In the genomic region with DNA sequence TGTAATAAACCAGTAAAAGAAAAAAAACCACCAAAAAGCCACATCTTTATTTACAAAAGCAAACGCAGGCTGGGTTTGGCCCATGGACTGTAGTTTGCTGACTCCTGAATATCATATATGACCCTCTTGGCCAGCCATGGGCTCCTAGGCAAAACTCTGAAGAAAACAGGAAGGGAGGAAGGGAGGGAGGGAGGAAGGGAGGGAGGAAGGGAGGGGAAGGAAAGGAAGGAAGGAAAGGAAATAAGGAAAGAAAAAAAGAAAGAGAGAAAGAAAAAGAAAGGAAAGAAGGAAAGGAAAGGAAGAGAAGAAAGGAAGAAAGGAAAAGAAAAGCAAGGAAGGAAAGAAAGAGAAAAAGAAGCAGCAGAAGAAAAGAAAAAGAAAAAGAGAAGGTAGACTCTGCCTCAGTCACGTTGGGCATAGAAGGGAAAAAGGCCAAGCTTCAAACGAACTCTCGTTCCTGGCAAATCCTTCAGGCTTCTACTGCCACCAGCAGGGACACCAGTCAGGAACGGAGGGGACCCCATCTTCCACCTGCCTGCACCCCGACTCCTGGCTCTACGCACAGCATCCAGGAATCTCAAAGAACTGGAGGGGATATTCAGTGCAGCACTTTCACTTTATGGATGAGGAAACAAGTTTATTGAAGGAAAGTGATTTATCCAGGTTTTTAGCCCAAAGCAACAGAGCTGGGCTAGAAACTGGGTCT, we compare ENCODE assay signal across 1 cellular context.
TF ChIP-seq lines count a peak whose summit lies in the region.

No MANE protein-coding gene starts in this region.

TF ChIP-seq in HepG2, 621 proteins besides CTCF, POLR2A, EP300 and RAD21:
- TF ChIP-seq ZNF776 (CRISPR knock-in tag; IDR thresholded peaks at IDR 0.05) (no peak), ZNF574 (CRISPR knock-in tag; IDR thresholded peaks at IDR 0.05) (no peak), ZSCAN9 (CRISPR knock-in tag; IDR thresholded peaks at IDR 0.05; ENCODE audit: borderline replicate concordance) (no peak), PRMT3 (CRISPR knock-in tag; IDR thresholded peaks at IDR 0.05; ENCODE audit: borderline replicate concordance, low read depth) (no peak), ZNF550 (CRISPR knock-in tag; IDR thresholded peaks at IDR 0.05; ENCODE audit: borderline replicate concordance) (no peak), AGO2 (optimal IDR thresholded peaks at IDR 0.05; ENCODE audit: low read depth, low read length) (no peak), CREBL2 (CRISPR knock-in tag; IDR thresholded peaks at IDR 0.05; ENCODE audit: borderline replicate concordance) (no peak), TBL1XR1 (IDR thresholded peaks at IDR 0.05; ENCODE audit: borderline replicate concordance, low read length, partially characterized antibody) (no peak), ZBTB25 (CRISPR knock-in tag; IDR thresholded peaks at IDR 0.05) (no peak), ZNF558 (CRISPR knock-in tag; IDR thresholded peaks at IDR 0.05; ENCODE audit: borderline replicate concordance) (no peak), ZNF556 (CRISPR knock-in tag; IDR thresholded peaks at IDR 0.05; ENCODE audit: borderline replicate concordance) (no peak), ZNF33B (CRISPR knock-in tag; IDR thresholded peaks at IDR 0.05) (no peak), PCBP2 (optimal IDR thresholded peaks at IDR 0.05; ENCODE audit: low read depth, low read length, poor library complexity, severe bottlenecking) (peak; percentile 97), ZC3H4 (CRISPR knock-in tag; IDR thresholded peaks at IDR 0.05; ENCODE audit: borderline replicate concordance) (no peak), ZNF282 (IDR thresholded peaks at IDR 0.05; ENCODE audit: partially characterized antibody) (no peak), FOXP1 (IDR thresholded peaks at IDR 0.05) (no peak), FOXP1 (CRISPR knock-in tag; IDR thresholded peaks at IDR 0.05) (no peak), ZNF383 (CRISPR knock-in tag; IDR thresholded peaks at IDR 0.05; ENCODE audit: borderline replicate concordance) (no peak), RFX1 (IDR thresholded peaks at IDR 0.05) (0 out of 2 replicates have a peak, but pooled peaks have one; percentile 0), CSRNP2 (CRISPR knock-in tag; conservative IDR thresholded peaks at IDR 0.05; ENCODE audit: low read depth) (no peak), RBM22 (optimal IDR thresholded peaks at IDR 0.05; ENCODE audit: low read length) (peak; percentile 58), ZNF510 (CRISPR knock-in tag; IDR thresholded peaks at IDR 0.05; ENCODE audit: low read depth) (no peak), HMG20A (CRISPR knock-in tag; IDR thresholded peaks at IDR 0.05; ENCODE audit: borderline replicate concordance) (no peak), ZNF720 (CRISPR knock-in tag; IDR thresholded peaks at IDR 0.05) (no peak), ZBTB10 (CRISPR knock-in tag; IDR thresholded peaks at IDR 0.05; ENCODE audit: borderline replicate concordance) (peak; percentile 76; the same call in 1 of the 2 replicates)
- TF ChIP-seq, protein P1, sequence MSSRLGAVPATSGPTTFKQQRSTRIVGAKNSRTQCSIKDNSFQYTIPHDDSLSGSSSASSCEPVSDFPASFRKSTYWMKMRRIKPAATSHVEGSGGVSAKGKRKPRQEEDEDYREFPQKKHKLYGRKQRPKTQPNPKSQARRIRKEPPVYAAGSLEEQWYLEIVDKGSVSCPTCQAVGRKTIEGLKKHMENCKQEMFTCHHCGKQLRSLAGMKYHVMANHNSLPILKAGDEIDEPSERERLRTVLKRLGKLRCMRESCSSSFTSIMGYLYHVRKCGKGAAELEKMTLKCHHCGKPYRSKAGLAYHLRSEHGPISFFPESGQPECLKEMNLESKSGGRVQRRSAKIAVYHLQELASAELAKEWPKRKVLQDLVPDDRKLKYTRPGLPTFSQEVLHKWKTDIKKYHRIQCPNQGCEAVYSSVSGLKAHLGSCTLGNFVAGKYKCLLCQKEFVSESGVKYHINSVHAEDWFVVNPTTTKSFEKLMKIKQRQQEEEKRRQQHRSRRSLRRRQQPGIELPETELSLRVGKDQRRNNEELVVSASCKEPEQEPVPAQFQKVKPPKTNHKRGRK (CRISPR knock-in tag; IDR thresholded peaks at IDR 0.05) = peak; percentile 99
- TF ChIP-seq, protein P2, sequence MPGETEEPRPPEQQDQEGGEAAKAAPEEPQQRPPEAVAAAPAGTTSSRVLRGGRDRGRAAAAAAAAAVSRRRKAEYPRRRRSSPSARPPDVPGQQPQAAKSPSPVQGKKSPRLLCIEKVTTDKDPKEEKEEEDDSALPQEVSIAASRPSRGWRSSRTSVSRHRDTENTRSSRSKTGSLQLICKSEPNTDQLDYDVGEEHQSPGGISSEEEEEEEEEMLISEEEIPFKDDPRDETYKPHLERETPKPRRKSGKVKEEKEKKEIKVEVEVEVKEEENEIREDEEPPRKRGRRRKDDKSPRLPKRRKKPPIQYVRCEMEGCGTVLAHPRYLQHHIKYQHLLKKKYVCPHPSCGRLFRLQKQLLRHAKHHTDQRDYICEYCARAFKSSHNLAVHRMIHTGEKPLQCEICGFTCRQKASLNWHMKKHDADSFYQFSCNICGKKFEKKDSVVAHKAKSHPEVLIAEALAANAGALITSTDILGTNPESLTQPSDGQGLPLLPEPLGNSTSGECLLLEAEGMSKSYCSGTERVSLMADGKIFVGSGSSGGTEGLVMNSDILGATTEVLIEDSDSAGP (CRISPR knock-in tag; IDR thresholded peaks at IDR 0.05; ENCODE audit: borderline replicate concordance) = no peak
- TF ChIP-seq, protein P3, sequence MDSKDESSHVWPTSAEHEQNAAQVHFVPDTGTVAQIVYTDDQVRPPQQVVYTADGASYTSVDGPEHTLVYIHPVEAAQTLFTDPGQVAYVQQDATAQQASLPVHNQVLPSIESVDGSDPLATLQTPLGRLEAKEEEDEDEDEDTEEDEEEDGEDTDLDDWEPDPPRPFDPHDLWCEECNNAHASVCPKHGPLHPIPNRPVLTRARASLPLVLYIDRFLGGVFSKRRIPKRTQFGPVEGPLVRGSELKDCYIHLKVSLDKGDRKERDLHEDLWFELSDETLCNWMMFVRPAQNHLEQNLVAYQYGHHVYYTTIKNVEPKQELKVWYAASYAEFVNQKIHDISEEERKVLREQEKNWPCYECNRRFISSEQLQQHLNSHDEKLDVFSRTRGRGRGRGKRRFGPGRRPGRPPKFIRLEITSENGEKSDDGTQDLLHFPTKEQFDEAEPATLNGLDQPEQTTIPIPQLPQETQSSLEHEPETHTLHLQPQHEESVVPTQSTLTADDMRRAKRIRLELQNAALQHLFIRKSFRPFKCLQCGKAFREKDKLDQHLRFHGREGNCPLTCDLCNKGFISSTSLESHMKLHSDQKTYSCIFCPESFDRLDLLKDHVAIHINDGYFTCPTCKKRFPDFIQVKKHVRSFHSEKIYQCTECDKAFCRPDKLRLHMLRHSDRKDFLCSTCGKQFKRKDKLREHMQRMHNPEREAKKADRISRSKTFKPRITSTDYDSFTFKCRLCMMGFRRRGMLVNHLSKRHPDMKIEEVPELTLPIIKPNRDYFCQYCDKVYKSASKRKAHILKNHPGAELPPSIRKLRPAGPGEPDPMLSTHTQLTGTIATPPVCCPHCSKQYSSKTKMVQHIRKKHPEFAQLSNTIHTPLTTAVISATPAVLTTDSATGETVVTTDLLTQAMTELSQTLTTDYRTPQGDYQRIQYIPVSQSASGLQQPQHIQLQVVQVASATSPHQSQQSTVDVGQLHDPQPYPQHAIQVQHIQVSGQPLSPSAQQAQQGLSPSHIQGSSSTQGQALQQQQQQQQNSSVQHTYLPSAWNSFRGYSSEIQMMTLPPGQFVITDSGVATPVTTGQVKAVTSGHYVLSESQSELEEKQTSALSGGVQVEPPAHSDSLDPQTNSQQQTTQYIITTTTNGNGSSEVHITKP (CRISPR knock-in tag; IDR thresholded peaks at IDR 0.05; ENCODE audit: low read depth) = no peak
- TF ChIP-seq, protein P4, sequence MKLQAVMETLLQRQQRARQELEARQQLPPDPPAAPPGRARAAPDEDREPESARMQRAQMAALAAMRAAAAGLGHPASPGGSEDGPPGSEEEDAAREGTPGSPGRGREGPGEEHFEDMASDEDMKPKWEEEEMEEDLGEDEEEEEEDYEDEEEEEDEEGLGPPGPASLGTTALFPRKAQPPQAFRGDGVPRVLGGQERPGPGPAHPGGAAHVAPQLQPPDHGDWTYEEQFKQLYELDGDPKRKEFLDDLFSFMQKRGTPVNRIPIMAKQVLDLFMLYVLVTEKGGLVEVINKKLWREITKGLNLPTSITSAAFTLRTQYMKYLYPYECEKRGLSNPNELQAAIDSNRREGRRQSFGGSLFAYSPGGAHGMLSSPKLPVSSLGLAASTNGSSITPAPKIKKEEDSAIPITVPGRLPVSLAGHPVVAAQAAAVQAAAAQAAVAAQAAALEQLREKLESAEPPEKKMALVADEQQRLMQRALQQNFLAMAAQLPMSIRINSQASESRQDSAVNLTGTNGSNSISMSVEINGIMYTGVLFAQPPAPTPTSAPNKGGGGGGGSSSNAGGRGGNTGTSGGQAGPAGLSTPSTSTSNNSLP (IDR thresholded peaks at IDR 0.05; ENCODE audit: low read depth, low read length) = no peak
TF ChIP-seq in HepG2: peak in this region for 5.
